Comparison of ENCODE assay signal across 9 cellular contexts in the genomic region with DNA sequence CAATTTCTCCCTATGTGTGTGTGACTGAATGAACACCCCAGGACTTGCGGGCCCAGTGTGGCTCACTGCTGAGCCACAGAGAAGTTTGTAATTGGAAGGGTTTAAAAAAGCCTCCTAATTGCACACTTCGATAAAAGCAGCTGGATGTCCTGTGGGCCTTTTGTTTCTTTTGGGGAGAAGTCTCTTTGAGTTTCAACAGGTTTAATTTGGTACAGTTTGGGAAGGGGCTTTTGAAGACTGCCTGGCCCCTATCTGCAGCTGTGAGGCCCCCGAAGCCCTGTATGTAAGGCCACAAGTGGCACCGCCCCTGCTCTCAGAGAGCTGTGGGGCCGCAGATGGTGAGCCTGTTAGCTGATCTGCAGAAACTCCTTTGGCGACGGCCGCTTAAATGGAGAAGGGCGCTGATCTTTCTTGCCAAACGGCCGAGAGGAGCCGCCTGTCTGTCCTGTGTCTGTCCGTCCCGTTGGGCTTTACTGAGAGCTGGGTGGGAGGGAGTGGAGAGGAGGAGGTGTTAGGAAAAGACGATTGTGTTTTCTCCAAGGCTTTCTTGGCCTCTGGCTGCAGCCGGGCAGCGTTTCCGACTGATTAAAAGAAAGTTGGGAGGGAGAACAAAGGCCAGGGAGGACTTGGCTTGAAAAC. TPM values are rescaled to one million over a fixed set of nuclear protein-coding genes. Genes with fewer than 3 reads are reported as not detected.
DNase-seq lines count a peak whose midpoint lies in the region; ATAC-seq, FAIRE-seq and TF ChIP-seq lines count a peak whose summit lies in the region.
"Had no signal": no experiment of that assay in that cellular context is flagged by ENCODE, and none has a peak within 500 bp of the region (broad histone marks: within the 10 kb centered on the region; RNA-seq: fewer than 3 reads in every experiment).

No MANE protein-coding gene starts in this region.

- H3K9me3 Mint-ChIP-seq in activated naive CD4-positive, alpha-beta T cell treated with anti-CD3 and anti-CD28 coated beads for 36 hours = no peaks in the 10 kb centered on the region
- H3K9me3 Mint-ChIP-seq in effector memory CD8-positive, alpha-beta T cell = no peaks in the 10 kb centered on the region

- no peak for FAIRE-seq in keratinocyte (lab: Jason Lieb, UNC)

- H3K9ac ChIP-seq in keratinocyte (ENCODE audit: control insufficient read depth, extremely low read depth, insufficient read depth, low read length) (peak overlapping the region; percentile 69), PC-3 (ENCODE audit: low read length) (no peak overlapping the region)

- no peaks in the 10 kb centered on the region for H3K36me3 ChIP-seq in keratinocyte (ENCODE audit: control insufficient read depth in 2 of 2, extremely low read depth in 1 of 2, insufficient read depth in 2 of 2, low read length in 2 of 2)
- H3K36me3 ChIP-seq in thoracic aorta = no peaks in the 10 kb centered on the region
- H3K36me3 ChIP-seq in PC-3 (ENCODE audit: low read depth, low read length) = no peaks in the 10 kb centered on the region

- H3K27ac ChIP-seq in keratinocyte (ENCODE audit: control insufficient read depth, insufficient read depth, low read length) = peak overlapping the region; percentile 6
- H3K27ac ChIP-seq in thoracic aorta = peak overlapping the region; percentile 34 to 67
- H3K27ac ChIP-seq in PC-3 (ENCODE audit: low read length) = no peak overlapping the region

- H3K27me3 Mint-ChIP-seq in activated naive CD4-positive, alpha-beta T cell treated with anti-CD3 and anti-CD28 coated beads for 36 hours (ENCODE audit: low read depth) = peaks cover 32% of the 10 kb centered on the region
- peaks cover 53 to 86% of the 10 kb centered on the region in 2 donors for H3K27me3 Mint-ChIP-seq in effector memory CD8-positive, alpha-beta T cell

- dilution Hi-C loops in keratinocyte (cut with MboI; ENCODE audit: extremely low pct_ligation_motif_present, low sequenced_read_pairs) = no loop called here

- H3K27me3 ChIP-seq in keratinocyte (ENCODE audit: control insufficient read depth, extremely low read depth, insufficient read depth, low read length) (no peaks in the 10 kb centered on the region), thoracic aorta (replicated peaks; ENCODE audit: insufficient read depth) (no peaks in the 10 kb centered on the region), PC-3 (ENCODE audit: low read length) (no peaks in the 10 kb centered on the region)

- H3K36me3 Mint-ChIP-seq in activated naive CD4-positive, alpha-beta T cell treated with anti-CD3 and anti-CD28 coated beads for 36 hours (ENCODE audit: low read depth) = no peaks in the 10 kb centered on the region
- no peaks in the 10 kb centered on the region for H3K36me3 Mint-ChIP-seq in effector memory CD8-positive, alpha-beta T cell (ENCODE audit: insufficient read depth)

- BruUV-seq in PC-3 (replicated peaks; lab: Mats Ljungman, UMichigan) = no TSS peak

- intact Hi-C loops in activated naive CD4-positive, alpha-beta T cell treated with anti-CD3 and anti-CD28 coated beads for 36 hours (cut with micrococcal nuclease) = no loop called here
- intact Hi-C loops in PC-3 (cut with micrococcal nuclease) = no loop called here

- CTCF ChIA-PET in activated naive CD4-positive, alpha-beta T cell treated with anti-CD3 and anti-CD28 coated beads for 36 hours (lab: Charles Lee) = no interaction called here
- CTCF ChIA-PET in PC-3 (lab: Charles Lee) = no interaction called here

- peaks cover 8% of the 10 kb centered on the region for H3K4me1 Mint-ChIP-seq in activated naive CD4-positive, alpha-beta T cell treated with anti-CD3 and anti-CD28 coated beads for 36 hours (ENCODE audit: low read depth)
- peaks cover 0 to 3% of the 10 kb centered on the region in 2 donors for H3K4me1 Mint-ChIP-seq in effector memory CD8-positive, alpha-beta T cell (ENCODE audit: low read depth in 2 of 2)

- TF ChIP-seq CTCF in cardiac fibroblast (IDR thresholded peaks at IDR 0.05; ENCODE audit: low read depth, low read length) (no peak), keratinocyte (optimal IDR thresholded peaks at IDR 0.05 in 1 of 3, IDR thresholded peaks at IDR 0.05 in 1 of 3, conservative IDR thresholded peaks at IDR 0.05 in 1 of 3; ENCODE audit: extremely low read depth in 1 of 3, insufficient read depth in 2 of 3, low read length in 3 of 3) (no peak), thoracic aorta (IDR thresholded peaks at IDR 0.05) (no peak), PC-3 (conservative IDR thresholded peaks at IDR 0.05; ENCODE audit: low read depth, low read length) (no peak)

- H3K9me1 ChIP-seq in keratinocyte (ENCODE audit: control insufficient read depth, extremely low read depth, insufficient read depth, low read length) = no peaks in the 10 kb centered on the region

- peak overlapping the region; percentile 82 for H3K4me2 ChIP-seq in keratinocyte (ENCODE audit: control insufficient read depth, extremely low read depth, insufficient read depth, low read depth, low read length)
- no peak overlapping the region for H3K4me2 ChIP-seq in PC-3 (ENCODE audit: low read length)

- POLR2A ChIA-PET in PC-3 (lab: Charles Lee; ENCODE audit: unreplicated experiment) = no interaction called here

- H4K20me1 ChIP-seq in keratinocyte (ENCODE audit: control insufficient read depth, extremely low read depth, insufficient read depth, low read length) (no peaks in the 10 kb centered on the region), PC-3 (ENCODE audit: low read length) (no peaks in the 10 kb centered on the region)

- peak overlapping the region; percentile 52 for H2AFZ ChIP-seq in keratinocyte (ENCODE audit: control insufficient read depth, low read length)
- H2AFZ ChIP-seq in PC-3 (ENCODE audit: low read length) = no peak overlapping the region

- H3K4me1 ChIP-seq in keratinocyte (ENCODE audit: control insufficient read depth, extremely low read depth, insufficient read depth, low read length) (peaks cover 14% of the 10 kb centered on the region), thoracic aorta (ENCODE audit: control insufficient read depth in 1 of 2, low read depth in 2 of 2) (peaks cover 9 to 58% of the 10 kb centered on the region in 2 donors), PC-3 (ENCODE audit: insufficient read depth, low read length) (no peaks in the 10 kb centered on the region; the same call in 1 of the 2 replicates)

- H3K4me3 Mint-ChIP-seq in activated naive CD4-positive, alpha-beta T cell treated with anti-CD3 and anti-CD28 coated beads for 36 hours = no peak overlapping the region
- no peak overlapping the region for H3K4me3 Mint-ChIP-seq in effector memory CD8-positive, alpha-beta T cell

- ATAC-seq in thoracic aorta (ENCODE audit: insufficient number of reproducible peaks, low FRiP score, low read depth) (no peak), PC-3 (no peak)
- ATAC-seq in effector memory CD8-positive, alpha-beta T cell (replicated peaks) = no peak

- H3F3A ChIP-seq in PC-3 (ENCODE audit: low read length, unreplicated experiment) = no peaks in the 10 kb centered on the region

- H3K4me3 ChIP-seq in cardiac fibroblast (replicated peaks in 1 of 2; ENCODE audit: low read depth in 2 of 2, low read length in 2 of 2) (peak overlapping the region in 1 of 2 donors; percentile 72), keratinocyte (ENCODE audit: control insufficient read depth in 2 of 3, extremely low read depth in 1 of 3, insufficient read depth in 2 of 3, low read depth in 1 of 3, low read length in 3 of 3) (peak overlapping the region in 2 of 3 experiments; percentile 25 to 45), thoracic aorta (peak overlapping the region; percentile 71), PC-3 (ENCODE audit: low read length) (no peak overlapping the region)

- no peak overlapping the region for H3K27ac Mint-ChIP-seq in activated naive CD4-positive, alpha-beta T cell treated with anti-CD3 and anti-CD28 coated beads for 36 hours
- no peak overlapping the region for H3K27ac Mint-ChIP-seq in effector memory CD8-positive, alpha-beta T cell

- H3K9me2 ChIP-seq in PC-3 (replicated peaks; ENCODE audit: low read length) = no peaks in the 10 kb centered on the region

- H3K79me2 ChIP-seq in keratinocyte (ENCODE audit: control insufficient read depth, insufficient read depth, low read length) (peaks cover 2% of the 10 kb centered on the region), PC-3 (ENCODE audit: low read length) (no peaks in the 10 kb centered on the region)

- H3K9me3 ChIP-seq in keratinocyte (ENCODE audit: control insufficient read depth, low read depth, low read length) (no peaks in the 10 kb centered on the region), thoracic aorta (no peaks in the 10 kb centered on the region), PC-3 (ENCODE audit: low read length) (no peaks in the 10 kb centered on the region)

- DNase-seq in M059J (ENCODE audit: low read depth) (peak; percentile 55), cardiac fibroblast (ENCODE audit: low read depth in 2 of 2) (peak; percentile 46 to 80), keratinocyte (ENCODE audit: low read depth, low spot score) (no peak), thoracic aorta (ENCODE audit: low spot score) (no peak), PC-3 (no peak), NCI-H748 (lab: John Stamatoyannopoulos, UW; ENCODE audit: unreplicated experiment) (no peak)
- DNase-seq in activated naive CD4-positive, alpha-beta T cell treated with anti-CD3 and anti-CD28 coated beads for 36 hours = no peak
- no peak for DNase-seq in effector memory CD8-positive, alpha-beta T cell
- DNase-seq: NK-92 treated with Interleukin-12 subunit alpha and Interleukin-12 subunit beta, amount 100 ng/mL, for 24 hours had no signal

RNA-seq across cellular contexts. Expression of gene FBLN1, which starts 2.1 kb away (rescaled TPM):
- total RNA-seq in M059J (2014; rRNA removed; shearing (Covaris generic)) = 23.9 and 34.9 TPM in 2 replicates
- 9.7 to 24.4 TPM (median 13.7 TPM) in 3 replicates for polyA plus RNA-seq in keratinocyte
- polyA plus RNA-seq in keratinocyte (2011; ENCODE audit: low read depth) = 12.4 TPM
- polyA plus RNA-seq in keratinocyte (2011; cell fraction: cytosol; rRNA removed) = 7.2 and 13.8 TPM in 2 replicates
- polyA plus RNA-seq in keratinocyte (2011; cell fraction: nucleus; rRNA removed) = 16.0 and 18.5 TPM in 2 replicates
- polyA plus RNA-seq in keratinocyte (2012; ENCODE audit: low replicate concordance) = 15.2 and 35.7 TPM in 2 replicates
- 13.9 to 37.6 TPM (median 14.2 TPM) in 3 replicates for polyA minus RNA-seq in keratinocyte
- polyA minus RNA-seq in keratinocyte (2011; cell fraction: cytosol; rRNA and poly(A)+ RNA removed) = 25.9 TPM
- 18.0 and 22.1 TPM in 2 replicates for polyA minus RNA-seq in keratinocyte (2011; cell fraction: nucleus; rRNA and poly(A)+ RNA removed)
- total RNA-seq in thoracic aorta = 100 to 1,000 TPM; 587 to 972 TPM
- total RNA-seq in activated naive CD4-positive, alpha-beta T cell treated with anti-CD3 and anti-CD28 coated beads for 36 hours = not detected
- total RNA-seq in PC-3 (2014; rRNA removed) = 13.4 and 17.4 TPM in 2 replicates

Comparison
In these comparisons a context has a peak if more than half of its experiments do, and no peak if none do; other contexts are left out.
1. DNase-seq: peak in M059J (single experiment) and cardiac fibroblast (2 of 2); none in keratinocyte (single experiment), thoracic aorta (single experiment), activated naive CD4-positive, alpha-beta T cell treated with anti-CD3 and anti-CD28 coated beads for 36 hours (single experiment), PC-3 (single experiment), NCI-H748 (single experiment) and effector memory CD8-positive, alpha-beta T cell (0 of 3).
2. RNA of gene FBLN1, which starts 2.1 kb away (total RNA-seq): 587 to 972 TPM in thoracic aorta; 23.9 to 34.9 TPM in M059J, 13.4 to 17.4 TPM in PC-3 and not detected in activated naive CD4-positive, alpha-beta T cell treated with anti-CD3 and anti-CD28 coated beads for 36 hours; every median in the first group is over 10 times any median in the second.